ENCODE assay signal across 1 cellular context in genomic region chr3:45841701-45842491, GRCh38.
TF ChIP-seq lines count a peak whose summit lies in the region.

LZTFL1 (minus strand) TSS chr3:45842119; CDS start chr3:45841991, 128 bp downstream.

TF ChIP-seq in A549, 52 proteins besides CTCF, POLR2A, EP300 and RAD21 (continued from another document):
- TF ChIP-seq REST (IDR thresholded peaks at IDR 0.05), result no peak
